In genomic region chr6:16511723-16512584, GRCh38 we compare ENCODE assay signal across 8 cellular contexts.
DNase-seq lines count a peak whose midpoint lies in the region; ATAC-seq and TF ChIP-seq lines count a peak whose summit lies in the region.

No MANE protein-coding gene starts in this region.

- TF ChIP-seq CTCF in Loucy (conservative IDR thresholded peaks at IDR 0.05; ENCODE audit: low read length), result no peak
- TF ChIP-seq CTCF in tibial nerve (IDR thresholded peaks at IDR 0.05), result no peak
- no peak for TF ChIP-seq CTCF in RWPE1 (conservative IDR thresholded peaks at IDR 0.05; ENCODE audit: low read depth)

- no peaks in the 10 kb centered on the region for H4K20me1 ChIP-seq in Loucy (ENCODE audit: insufficient read depth, low read length, poor library complexity, severe bottlenecking)

- POLR2A ChIA-PET in RWPE1 (lab: Yijun Ruan, JAX; ENCODE audit: low non-redundant PET), result no interaction called here

- H3K4me2 ChIP-seq in Loucy (ENCODE audit: low read depth, low read length, poor library complexity, severe bottlenecking), result peak overlapping the region; percentile 28

- H3K9me3 ChIP-seq in CD4-positive, CD25-positive, alpha-beta regulatory T cell (ENCODE audit: control insufficient read depth in 2 of 2, low read length in 2 of 2), result no peaks in the 10 kb centered on the region
- H3K9me3 ChIP-seq in Loucy (ENCODE audit: insufficient read depth, low read depth, low read length), result no peaks in the 10 kb centered on the region
- H3K9me3 ChIP-seq in tibial nerve, result no peaks in the 10 kb centered on the region

- no peaks in the 10 kb centered on the region for H3K9me3 Mint-ChIP-seq in CD4-positive, CD25-positive, alpha-beta regulatory T cell
- H3K9me3 Mint-ChIP-seq in activated naive CD8-positive, alpha-beta T cell treated with anti-CD3 and anti-CD28 coated beads for 36 hours, result no peaks in the 10 kb centered on the region

- peaks cover 35% of the 10 kb centered on the region for H3K4me1 ChIP-seq in CD4-positive, CD25-positive, alpha-beta regulatory T cell (ENCODE audit: control insufficient read depth, insufficient read depth, low read length, poor library complexity, severe bottlenecking)
- H3K4me1 ChIP-seq in Loucy (ENCODE audit: insufficient read depth, low read length, poor library complexity, severe bottlenecking), result peaks cover 31% of the 10 kb centered on the region
- peaks cover 0 to 41% (median 9%) of the 10 kb centered on the region in 4 donors for H3K4me1 ChIP-seq in tibial nerve

- WGBS in tibial nerve, 2 donors, result 60 to 66% methylated on average over 9 to 10 of the region's 10 CpGs

- CTCF ChIA-PET in RWPE1 (lab: Yijun Ruan, JAX), result interaction anchor here (0.5 to 2.2 kb wide), 6 partner anchors 9 to 845 kb away, joined by 3 to 7 read pairs (median 5); no protein-coding TSS in a partner anchor

- TF ChIP-seq EP300 in tibial nerve (IDR thresholded peaks at IDR 0.05), result no peak

- peak overlapping the region; percentile 11 to 68 (median 63) for H3K4me3 Mint-ChIP-seq in CD4-positive, CD25-positive, alpha-beta regulatory T cell
- peak overlapping the region; percentile 24 for H3K4me3 Mint-ChIP-seq in activated naive CD8-positive, alpha-beta T cell treated with anti-CD3 and anti-CD28 coated beads for 36 hours

- H3K27ac ChIP-seq in CD4-positive, CD25-positive, alpha-beta regulatory T cell (ENCODE audit: insufficient read depth, low read length, poor library complexity, severe bottlenecking), result peak overlapping the region; percentile 66
- H3K27ac ChIP-seq in tibial nerve (peak overlapping the region in 3 of 4 donors; percentile 1 to 18 (median 4)), RWPE1 (no peak overlapping the region)

- no peak overlapping the region for H3K9ac ChIP-seq in Loucy (ENCODE audit: low read depth, low read length, poor library complexity, severe bottlenecking)

- peak overlapping the region; percentile 86 to 94 (median 89) for H3K27ac Mint-ChIP-seq in CD4-positive, CD25-positive, alpha-beta regulatory T cell
- H3K27ac Mint-ChIP-seq in activated naive CD8-positive, alpha-beta T cell treated with anti-CD3 and anti-CD28 coated beads for 36 hours, result peak overlapping the region; percentile 73

- H3K79me2 ChIP-seq in Loucy (ENCODE audit: insufficient read depth, low read length), result no peaks in the 10 kb centered on the region

- peak in 2 of 3 donors; percentile 63 to 80 for DNase-seq in CD4-positive, CD25-positive, alpha-beta regulatory T cell
- DNase-seq in activated naive CD8-positive, alpha-beta T cell treated with anti-CD3 and anti-CD28 coated beads for 36 hours, result no peak
- DNase-seq in tibial nerve (ENCODE audit: low spot score in 2 of 2), result no peak
- no peak for DNase-seq in NCI-H510A treated with DMSO at 0.1 percent for 48 hours (lab: John Stamatoyannopoulos, UW)
- no peak for DNase-seq in LoVo (ENCODE audit: low spot score)
- DNase-seq in RWPE1 (ENCODE audit: low spot score), result no peak

- no peaks in the 10 kb centered on the region for H3K27me3 Mint-ChIP-seq in CD4-positive, CD25-positive, alpha-beta regulatory T cell
- no peaks in the 10 kb centered on the region for H3K27me3 Mint-ChIP-seq in activated naive CD8-positive, alpha-beta T cell treated with anti-CD3 and anti-CD28 coated beads for 36 hours

- ATAC-seq in CD4-positive, CD25-positive, alpha-beta regulatory T cell (ENCODE audit: low read depth in 2 of 2), result peak; percentile 65 to 67
- ATAC-seq in GM21390 (IDR thresholded peaks at IDR 0.05; ENCODE audit: unreplicated experiment), result peak; percentile 69

- no peaks in the 10 kb centered on the region for H3F3A ChIP-seq in Loucy (ENCODE audit: low read depth)

- no peaks in the 10 kb centered on the region for H3K9me2 ChIP-seq in Loucy (replicated peaks; ENCODE audit: low read depth, low read length)

- no peak overlapping the region for H2AFZ ChIP-seq in Loucy (ENCODE audit: low read length)

- peak overlapping the region; percentile 64 for H3K4me3 ChIP-seq in CD4-positive, CD25-positive, alpha-beta regulatory T cell (ENCODE audit: low read depth, low read length)
- no peak overlapping the region for H3K4me3 ChIP-seq in Loucy (ENCODE audit: low read length, poor library complexity, severe bottlenecking)
- no peak overlapping the region for H3K4me3 ChIP-seq in tibial nerve

- peaks cover 21% of the 10 kb centered on the region for H3K36me3 Mint-ChIP-seq in CD4-positive, CD25-positive, alpha-beta regulatory T cell
- H3K36me3 Mint-ChIP-seq in activated naive CD8-positive, alpha-beta T cell treated with anti-CD3 and anti-CD28 coated beads for 36 hours, result peaks cover 5% of the 10 kb centered on the region

- peaks cover 21 to 60% (median 48%) of the 10 kb centered on the region in 4 donors for H3K4me1 Mint-ChIP-seq in CD4-positive, CD25-positive, alpha-beta regulatory T cell
- peaks cover 42% of the 10 kb centered on the region for H3K4me1 Mint-ChIP-seq in activated naive CD8-positive, alpha-beta T cell treated with anti-CD3 and anti-CD28 coated beads for 36 hours

- H3K27me3 ChIP-seq in CD4-positive, CD25-positive, alpha-beta regulatory T cell (ENCODE audit: control insufficient read depth, insufficient read depth, low read length), result no peaks in the 10 kb centered on the region
- H3K27me3 ChIP-seq in Loucy (ENCODE audit: insufficient read depth, low read length, poor library complexity, severe bottlenecking) (no peaks in the 10 kb centered on the region), tibial nerve (no peaks in the 10 kb centered on the region)

- peaks cover 13% of the 10 kb centered on the region for H3K36me3 ChIP-seq in CD4-positive, CD25-positive, alpha-beta regulatory T cell (ENCODE audit: control insufficient read depth, insufficient read depth, low read length)
- H3K36me3 ChIP-seq in Loucy (ENCODE audit: insufficient read depth, low read length), result no peaks in the 10 kb centered on the region
- no peaks in the 10 kb centered on the region for H3K36me3 ChIP-seq in tibial nerve

- no peak for TF ChIP-seq POLR2A in tibial nerve (IDR thresholded peaks at IDR 0.05)

Comparison
In these comparisons a context has a peak if more than half of its experiments do, and no peak if none do; other contexts are left out.
1. DNase-seq: peak in CD4-positive, CD25-positive, alpha-beta regulatory T cell (2 of 3); none in activated naive CD8-positive, alpha-beta T cell treated with anti-CD3 and anti-CD28 coated beads for 36 hours (single experiment), tibial nerve (0 of 2), NCI-H510A treated with DMSO at 0.1 percent for 48 hours (single experiment), LoVo (single experiment) and RWPE1 (single experiment).